ENCODE assay signal across 1 cellular context in the genomic region with DNA sequence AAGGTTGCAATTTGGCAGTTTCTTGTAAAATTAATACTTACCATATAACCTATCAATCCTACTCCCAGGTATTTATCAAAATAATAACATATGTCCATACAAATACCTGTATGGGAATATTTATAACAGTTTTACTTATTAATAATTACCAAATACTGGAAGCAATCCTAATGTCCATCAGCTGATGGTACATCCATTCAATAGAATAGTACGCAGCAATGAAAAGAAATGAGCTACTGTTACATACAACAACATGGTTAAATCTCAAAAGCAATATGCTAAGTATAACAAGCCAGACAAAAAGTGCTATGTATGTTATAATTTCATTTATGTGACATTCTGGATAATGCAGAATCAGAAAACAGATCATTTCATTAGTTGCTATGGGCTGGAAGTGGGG.
TF ChIP-seq lines count a peak whose summit lies in the region.

No MANE protein-coding gene starts in this region.

TF ChIP-seq in K562, 482 proteins besides CTCF, POLR2A, EP300 and RAD21:
- TF ChIP-seq ZNF146 (CRISPR knock-in tag; IDR thresholded peaks at IDR 0.05; ENCODE audit: unreplicated experiment), result peak; percentile 64
- TF ChIP-seq, protein P1, sequence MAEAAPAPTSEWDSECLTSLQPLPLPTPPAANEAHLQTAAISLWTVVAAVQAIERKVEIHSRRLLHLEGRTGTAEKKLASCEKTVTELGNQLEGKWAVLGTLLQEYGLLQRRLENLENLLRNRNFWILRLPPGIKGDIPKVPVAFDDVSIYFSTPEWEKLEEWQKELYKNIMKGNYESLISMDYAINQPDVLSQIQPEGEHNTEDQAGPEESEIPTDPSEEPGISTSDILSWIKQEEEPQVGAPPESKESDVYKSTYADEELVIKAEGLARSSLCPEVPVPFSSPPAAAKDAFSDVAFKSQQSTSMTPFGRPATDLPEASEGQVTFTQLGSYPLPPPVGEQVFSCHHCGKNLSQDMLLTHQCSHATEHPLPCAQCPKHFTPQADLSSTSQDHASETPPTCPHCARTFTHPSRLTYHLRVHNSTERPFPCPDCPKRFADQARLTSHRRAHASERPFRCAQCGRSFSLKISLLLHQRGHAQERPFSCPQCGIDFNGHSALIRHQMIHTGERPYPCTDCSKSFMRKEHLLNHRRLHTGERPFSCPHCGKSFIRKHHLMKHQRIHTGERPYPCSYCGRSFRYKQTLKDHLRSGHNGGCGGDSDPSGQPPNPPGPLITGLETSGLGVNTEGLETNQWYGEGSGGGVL (CRISPR knock-in tag; IDR thresholded peaks at IDR 0.05), result no peak
